Comparison of ENCODE assay signal across 20 cellular contexts in the genomic region with DNA sequence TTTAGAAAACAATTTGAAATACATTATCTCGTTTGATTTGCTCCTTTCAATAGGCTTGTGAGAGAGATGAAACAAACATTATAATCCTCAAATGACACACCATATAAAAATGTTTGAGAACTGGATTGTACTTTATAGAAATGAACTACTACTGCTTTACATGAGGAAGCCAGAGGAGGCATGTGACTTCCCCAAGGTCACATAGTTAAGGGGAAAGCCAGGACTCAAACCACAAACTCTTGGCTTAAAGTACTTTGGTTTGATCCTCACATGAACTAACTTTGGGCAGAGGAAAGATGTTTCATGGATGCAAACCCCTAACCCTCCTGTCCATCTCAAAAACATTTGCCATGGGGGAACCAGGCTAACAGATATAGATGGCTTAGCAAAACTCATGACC. TPM values are rescaled to one million over a fixed set of nuclear protein-coding genes. Genes with fewer than 3 reads are reported as not detected.
A peak's percentile ranks its signal among the peaks of the same experiment; 100 is the strongest.
DNase-seq lines count a peak whose midpoint lies in the region; TF ChIP-seq lines count a peak whose summit lies in the region.
"Had no signal": no experiment of that assay in that cellular context is flagged by ENCODE, and none has a peak within 500 bp of the region (broad histone marks: within the 10 kb centered on the region; RNA-seq: fewer than 3 reads in every experiment).

No MANE protein-coding gene starts in this region.

- H3K9me3 ChIP-seq in OCI-LY3 (ENCODE audit: insufficient read depth, low read length), result no peaks in the 10 kb centered on the region
- no peaks in the 10 kb centered on the region for H3K9me3 ChIP-seq in neural cell (ENCODE audit: low read length)
- H3K9me3 ChIP-seq: left ventricle myocardium inferior, upper lobe of right lung had no signal

- intact Hi-C loops in dendritic cell treated with granulocyte-macrophage colony-stimulating factor and Interleukin-4, amounts not matched to agents 40 ng/mL and 50 ng/mL, for 4 days (cut with micrococcal nuclease), result no loop called here

- H3K4me3 ChIP-seq in OCI-LY3 (ENCODE audit: low read length) (0 out of 2 replicates have a peak overlapping the region, but pooled peaks have one; percentile 0), neural cell (ENCODE audit: low read length) (peak overlapping the region; percentile 82)
- H3K4me3 ChIP-seq: GM23338, left ventricle myocardium inferior, upper lobe of right lung had no signal

- peak; percentile 72 for DNase-seq in EH (ENCODE audit: low read depth)
- no peak for DNase-seq in stimulated activated CD4-positive, alpha-beta T cell treated with anti-CD3 and anti-CD28 coated beads, Interleukin-12 subunit alpha, Interleukin-12 subunit beta, amount 100 ng/mL, for 4 hours
- no peak for DNase-seq in NCI-H2029 (lab: John Stamatoyannopoulos, UW)
- DNase-seq in activated naive CD4-positive, alpha-beta T cell treated with anti-CD3 and anti-CD28 coated beads, Interleukin-2, amount 10 ng/mL, durations not matched to agents 7 days and 5 days, result no peak
- no peak for DNase-seq in stimulated activated CD4-positive, alpha-beta T cell treated with anti-CD3 and anti-CD28 coated beads, Interleukin-2, amount 100 ng/mL, for 48 hours
- DNase-seq: activated CD8-positive, alpha-beta memory T cell treated with anti-CD3 and anti-CD28 coated beads for 24 hours; CD4-positive, alpha-beta T cell; Karpas-422; left ventricle myocardium inferior; naive thymus-derived CD8-positive, alpha-beta T cell; NCI-H187 treated with DMSO at 0.1 percent for 48 hours; NCI-H69; Right ventricle myocardium superior; stimulated activated CD4-positive, alpha-beta T cell treated with anti-CD3 and anti-CD28 coated beads, Interleukin-1b, Interleukin-23, amount 100 ng/mL, for 48 hours; stimulated activated CD8-positive, alpha-beta memory T cell treated with anti-CD3 and anti-CD28 coated beads, Interleukin-4, amount 100 ng/mL, for 48 hours; upper lobe of right lung had no signal

- TF ChIP-seq CTCF in OCI-LY3 (IDR thresholded peaks at IDR 0.05; ENCODE audit: low read depth, low read length), result no peak
- TF ChIP-seq CTCF in neural cell (IDR thresholded peaks at IDR 0.05; ENCODE audit: poor library complexity, severe bottlenecking), result no peak

- H3K4me2 ChIP-seq in OCI-LY3 (ENCODE audit: low read length), result peak overlapping the region; percentile 47
- H3K4me2 ChIP-seq in neural cell (ENCODE audit: low read length), result no peak overlapping the region
- H3K4me2 ChIP-seq: GM23338 had no signal

- peaks cover 62% of the 10 kb centered on the region for H3K4me1 Mint-ChIP-seq in dendritic cell treated with granulocyte-macrophage colony-stimulating factor and Interleukin-4, amounts not matched to agents 40 ng/mL and 50 ng/mL, for 4 days (ENCODE audit: low read depth)
- peaks cover 4% of the 10 kb centered on the region for H3K4me1 Mint-ChIP-seq in activated naive CD4-positive, alpha-beta T cell treated with anti-CD3 and anti-CD28 coated beads, Interleukin-2, amount 10 ng/mL, durations not matched to agents 7 days and 5 days

- no peak overlapping the region for H3K27ac ChIP-seq in OCI-LY3 (ENCODE audit: low read length)
- no peak overlapping the region for H3K27ac ChIP-seq in neural cell (ENCODE audit: low read length)
- H3K27ac ChIP-seq: left ventricle myocardium inferior, upper lobe of right lung had no signal

- H2AFZ ChIP-seq in OCI-LY3 (ENCODE audit: low read depth, low read length) (no peak overlapping the region), neural cell (ENCODE audit: low read depth, low read length) (no peak overlapping the region)
- H2AFZ ChIP-seq: GM23338 had no signal

- peak overlapping the region; percentile 52 for H3K27ac Mint-ChIP-seq in dendritic cell treated with granulocyte-macrophage colony-stimulating factor and Interleukin-4, amounts not matched to agents 40 ng/mL and 50 ng/mL, for 4 days
- H3K27ac Mint-ChIP-seq in activated naive CD4-positive, alpha-beta T cell treated with anti-CD3 and anti-CD28 coated beads, Interleukin-2, amount 10 ng/mL, durations not matched to agents 7 days and 5 days, result no peak overlapping the region
- H3K27ac Mint-ChIP-seq: CD4-positive, alpha-beta T cell; GM23338; naive thymus-derived CD8-positive, alpha-beta T cell had no signal

- H3K36me3 ChIP-seq in OCI-LY3 (replicated peaks; ENCODE audit: low read depth, low read length), result no peaks in the 10 kb centered on the region
- H3K36me3 ChIP-seq in neural cell (ENCODE audit: insufficient read depth, low read length), result no peaks in the 10 kb centered on the region
- H3K36me3 ChIP-seq: left ventricle myocardium inferior, upper lobe of right lung had no signal

- no peaks in the 10 kb centered on the region for H3K9me2 ChIP-seq in neural cell (ENCODE audit: insufficient read depth, low read length)

- H3K4me3 Mint-ChIP-seq in dendritic cell treated with granulocyte-macrophage colony-stimulating factor and Interleukin-4, amounts not matched to agents 40 ng/mL and 50 ng/mL, for 4 days, result no peak overlapping the region
- H3K4me3 Mint-ChIP-seq in activated naive CD4-positive, alpha-beta T cell treated with anti-CD3 and anti-CD28 coated beads, Interleukin-2, amount 10 ng/mL, durations not matched to agents 7 days and 5 days, result no peak overlapping the region
- H3K4me3 Mint-ChIP-seq: CD4-positive, alpha-beta T cell; GM23338; naive thymus-derived CD8-positive, alpha-beta T cell had no signal

- no peaks in the 10 kb centered on the region for H3K27me3 Mint-ChIP-seq in dendritic cell treated with granulocyte-macrophage colony-stimulating factor and Interleukin-4, amounts not matched to agents 40 ng/mL and 50 ng/mL, for 4 days
- peaks cover 78% of the 10 kb centered on the region for H3K27me3 Mint-ChIP-seq in activated naive CD4-positive, alpha-beta T cell treated with anti-CD3 and anti-CD28 coated beads, Interleukin-2, amount 10 ng/mL, durations not matched to agents 7 days and 5 days

- H4K20me1 ChIP-seq in OCI-LY3 (ENCODE audit: insufficient read depth, low read length) (no peaks in the 10 kb centered on the region), neural cell (ENCODE audit: insufficient read depth) (peaks cover 4% of the 10 kb centered on the region)

- no peak for TF ChIP-seq RAD21 in neural cell (conservative IDR thresholded peaks at IDR 0.05)

- peaks cover 27% of the 10 kb centered on the region for H3K4me1 ChIP-seq in OCI-LY3 (ENCODE audit: low read length)

- H3K79me2 ChIP-seq in OCI-LY3 (ENCODE audit: low read length) (peaks cover 43% of the 10 kb centered on the region), neural cell (replicated peaks; ENCODE audit: insufficient read depth, low read length) (peaks cover 80% of the 10 kb centered on the region)

- no peaks in the 10 kb centered on the region for H3K9me3 Mint-ChIP-seq in dendritic cell treated with granulocyte-macrophage colony-stimulating factor and Interleukin-4, amounts not matched to agents 40 ng/mL and 50 ng/mL, for 4 days
- H3K9me3 Mint-ChIP-seq in activated naive CD4-positive, alpha-beta T cell treated with anti-CD3 and anti-CD28 coated beads, Interleukin-2, amount 10 ng/mL, durations not matched to agents 7 days and 5 days, result no peaks in the 10 kb centered on the region
- H3K9me3 Mint-ChIP-seq: CD4-positive, alpha-beta T cell; GM23338 had no signal

- H3K27me3 ChIP-seq in OCI-LY3 (ENCODE audit: low read depth, low read length) (no peaks in the 10 kb centered on the region), neural cell (ENCODE audit: insufficient read depth, low read depth, low read length) (no peaks in the 10 kb centered on the region)
- H3K27me3 ChIP-seq: upper lobe of right lung had no signal

- no peaks in the 10 kb centered on the region for H3F3A ChIP-seq in neural cell (ENCODE audit: insufficient read depth, low read length, poor library complexity, severe bottlenecking)

- no peak for TF ChIP-seq EP300 in neural cell (conservative IDR thresholded peaks at IDR 0.05; ENCODE audit: poor library complexity, severe bottlenecking)

- no peak overlapping the region for H3K9ac ChIP-seq in OCI-LY3 (ENCODE audit: low read length)
- no peak overlapping the region for H3K9ac ChIP-seq in neural cell (ENCODE audit: low read length)

- CTCF ChIA-PET in activated naive CD4-positive, alpha-beta T cell treated with anti-CD3 and anti-CD28 coated beads, Interleukin-2, amount 10 ng/mL, durations not matched to agents 7 days and 5 days (lab: Charles Lee), result no interaction called here

- H3K36me3 Mint-ChIP-seq in dendritic cell treated with granulocyte-macrophage colony-stimulating factor and Interleukin-4, amounts not matched to agents 40 ng/mL and 50 ng/mL, for 4 days (ENCODE audit: low read depth), result peaks cover 25% of the 10 kb centered on the region
- no peaks in the 10 kb centered on the region for H3K36me3 Mint-ChIP-seq in activated naive CD4-positive, alpha-beta T cell treated with anti-CD3 and anti-CD28 coated beads, Interleukin-2, amount 10 ng/mL, durations not matched to agents 7 days and 5 days
- H3K36me3 Mint-ChIP-seq: naive thymus-derived CD8-positive, alpha-beta T cell had no signal

TF ChIP-seq in neural cell, 6 proteins besides CTCF, POLR2A, EP300 and RAD21:
- no peak for TF ChIP-seq POLR2AphosphoS5 (IDR thresholded peaks at IDR 0.05)

RNA-seq across cellular contexts. Expression of gene ARHGEF11, which starts 4.7 kb away (rescaled TPM):
- polyA plus RNA-seq in neural cell, result 33.2 and 42.8 TPM in 2 replicates
- polyA minus RNA-seq in neural cell, result 63.3 and 68.9 TPM in 2 replicates

RNA-seq across cellular contexts. Expression of gene ETV3L, which starts 58.8 kb away (rescaled TPM):
- polyA plus RNA-seq in neural cell, result not detected in 2 replicates
- not detected in 2 replicates for polyA minus RNA-seq in neural cell
- polyA plus RNA-seq: GM23338; naive thymus-derived CD8-positive, alpha-beta T cell had no signal
